Comparison of ENCODE assay signal across 8 cellular contexts in genomic region chr4:70734168-70734954, GRCh38. TPM values are rescaled to one million over a fixed set of nuclear protein-coding genes. Genes with fewer than 3 reads are reported as not detected.
DNase-seq lines count a peak whose midpoint lies in the region; ATAC-seq, FAIRE-seq and TF ChIP-seq lines count a peak whose summit lies in the region.

No MANE protein-coding gene starts in this region.

- in situ Hi-C loops in GM13976 (cut with MboI; ENCODE audit: low sequenced_read_pairs, unreplicated experiment) = no loop called here

- H4K20me1 ChIP-seq in astrocyte (ENCODE audit: insufficient read depth, low read length) = peaks cover 57% of the 10 kb centered on the region

- H3K79me2 ChIP-seq in astrocyte (ENCODE audit: insufficient read depth, low read length) = peaks cover 84% of the 10 kb centered on the region

- CTCF ChIA-PET in A673 (lab: Charles Lee) = no interaction called here

- H3K4me1 Mint-ChIP-seq in astrocyte (ENCODE audit: low read depth, unreplicated experiment) = peaks cover 11% of the 10 kb centered on the region
- peaks cover 38% of the 10 kb centered on the region for H3K4me1 Mint-ChIP-seq in stimulated activated effector memory CD8-positive, alpha-beta T cell treated with anti-CD3 and anti-CD28 coated beads, Interleukin-12 subunit alpha, Interleukin-12 subunit beta, amount 100 ng/mL, for 72 hours

- H3K36me3 ChIP-seq in A673 (ENCODE audit: insufficient read depth, low read length, poor library complexity, severe bottlenecking) (no peaks in the 10 kb centered on the region), astrocyte (ENCODE audit: insufficient read depth, low read length) (no peaks in the 10 kb centered on the region)

- peak overlapping the region; percentile 76 for H3K27ac ChIP-seq in A673 (ENCODE audit: low read depth, low read length, poor library complexity, severe bottlenecking)
- H3K27ac ChIP-seq in astrocyte (ENCODE audit: low read depth, low read length) = peak overlapping the region; percentile 62

- no peak overlapping the region for H2AFZ ChIP-seq in astrocyte (ENCODE audit: low read depth, low read length)

- H3K27ac Mint-ChIP-seq in astrocyte (ENCODE audit: unreplicated experiment) = peak overlapping the region; percentile 14
- H3K27ac Mint-ChIP-seq in stimulated activated effector memory CD8-positive, alpha-beta T cell treated with anti-CD3 and anti-CD28 coated beads, Interleukin-12 subunit alpha, Interleukin-12 subunit beta, amount 100 ng/mL, for 72 hours = peak overlapping the region; percentile 53

- no peaks in the 10 kb centered on the region for H3K9me3 Mint-ChIP-seq in astrocyte (ENCODE audit: unreplicated experiment)
- no peaks in the 10 kb centered on the region for H3K9me3 Mint-ChIP-seq in stimulated activated effector memory CD8-positive, alpha-beta T cell treated with anti-CD3 and anti-CD28 coated beads, Interleukin-12 subunit alpha, Interleukin-12 subunit beta, amount 100 ng/mL, for 72 hours

- no peak for TF ChIP-seq CTCF in A673 (conservative IDR thresholded peaks at IDR 0.05; ENCODE audit: low read depth, low read length)
- TF ChIP-seq CTCF in GM13976 (IDR thresholded peaks at IDR 0.05; ENCODE audit: borderline replicate concordance, control extremely low read depth, extremely low read depth, insufficient read depth, missing control alignments) = no peak
- no peak for TF ChIP-seq CTCF in astrocyte (IDR thresholded peaks at IDR 0.05; ENCODE audit: insufficient read depth, low read depth, low read length)

- no peaks in the 10 kb centered on the region for H3K27me3 Mint-ChIP-seq in astrocyte (ENCODE audit: low read depth, unreplicated experiment)

- intact Hi-C loops in A673 (cut with micrococcal nuclease; ENCODE audit: unreplicated experiment) = no loop called here

- peak overlapping the region; percentile 79 for H3K9ac ChIP-seq in astrocyte (ENCODE audit: low read length)

- POLR2A ChIA-PET in A673 (lab: Charles Lee; ENCODE audit: low non-redundant PET) = interaction anchor here (0.6 kb wide), 1 partner anchor 13 kb away, joined by 4 read pairs; no protein-coding TSS in a partner anchor

- no TSS peak for BruUV-seq in A673 (replicated peaks; lab: Mats Ljungman, UMichigan)

- H3K4me1 ChIP-seq in A673 (ENCODE audit: insufficient read depth, low read length, poor library complexity, severe bottlenecking) = no peaks in the 10 kb centered on the region
- peaks cover 11% of the 10 kb centered on the region for H3K4me1 ChIP-seq in astrocyte (ENCODE audit: insufficient read depth, low read length)

- H3K9me3 ChIP-seq in A673 (ENCODE audit: low read depth, low read length, poor library complexity, severe bottlenecking) (no peaks in the 10 kb centered on the region), astrocyte (ENCODE audit: insufficient read depth, low read depth, low read length) (no peaks in the 10 kb centered on the region)

- FAIRE-seq in astrocyte (lab: Jason Lieb, UNC) = peak; percentile 29

- no peaks in the 10 kb centered on the region for H3K27me3 ChIP-seq in A673 (replicated peaks; ENCODE audit: insufficient read depth, low read depth, low read length, poor library complexity)
- no peaks in the 10 kb centered on the region for H3K27me3 ChIP-seq in astrocyte (ENCODE audit: insufficient read depth, low read length)

- H3K4me3 ChIP-seq in A673 (ENCODE audit: low read depth, low read length, poor library complexity, severe bottlenecking) (peak overlapping the region; percentile 39), astrocyte (ENCODE audit: insufficient read depth, low read depth, low read length) (peak overlapping the region; percentile 50)

- H3K4me2 ChIP-seq in astrocyte (ENCODE audit: low read length) = peak overlapping the region; percentile 93

- peaks cover 2% of the 10 kb centered on the region for H3K36me3 Mint-ChIP-seq in astrocyte (ENCODE audit: low read depth, unreplicated experiment)
- no peaks in the 10 kb centered on the region for H3K36me3 Mint-ChIP-seq in stimulated activated effector memory CD8-positive, alpha-beta T cell treated with anti-CD3 and anti-CD28 coated beads, Interleukin-12 subunit alpha, Interleukin-12 subunit beta, amount 100 ng/mL, for 72 hours

- peak; percentile 89 for ATAC-seq in HG02763 (IDR thresholded peaks at IDR 0.05; ENCODE audit: unreplicated experiment)
- ATAC-seq in stimulated activated effector memory CD8-positive, alpha-beta T cell treated with anti-CD3 and anti-CD28 coated beads, Interleukin-12 subunit alpha, Interleukin-12 subunit beta, amount 100 ng/mL, for 72 hours = peak; percentile 92

- peak overlapping the region; percentile 21 for H3K4me3 Mint-ChIP-seq in astrocyte (ENCODE audit: unreplicated experiment)
- H3K4me3 Mint-ChIP-seq in stimulated activated effector memory CD8-positive, alpha-beta T cell treated with anti-CD3 and anti-CD28 coated beads, Interleukin-12 subunit alpha, Interleukin-12 subunit beta, amount 100 ng/mL, for 72 hours = peak overlapping the region; percentile 60

- DNase-seq in A673 (ENCODE audit: low spot score) (peak; percentile 27), GM13976 (ENCODE audit: low spot score) (peak; percentile 65), NCI-H226 (peak; percentile 9), astrocyte (ENCODE audit: low read depth) (peak; percentile 47), iPS-NIHi11 (ENCODE audit: low spot score) (peak; percentile 21), NCI-H82 (lab: John Stamatoyannopoulos, UW) (no peak)
- DNase-seq in stimulated activated effector memory CD8-positive, alpha-beta T cell treated with anti-CD3 and anti-CD28 coated beads, Interleukin-12 subunit alpha, Interleukin-12 subunit beta, amount 100 ng/mL, for 72 hours (ENCODE audit: low spot score in 2 of 2) = peak in 1 of 2 donors; percentile 57

RNA-seq across cellular contexts. Expression of gene RUFY3, which starts 12.6 kb away (rescaled TPM):
- total RNA-seq in A673 (2021) (25.1 and 27.5 TPM in 2 replicates), astrocyte (51.9 and 57.5 TPM in 2 replicates)

RNA-seq across cellular contexts. Expression of gene UTP3, which starts 46.0 kb away (rescaled TPM):
- total RNA-seq in A673 (2021) (16.2 and 17.1 TPM in 2 replicates), astrocyte (34.9 and 37.0 TPM in 2 replicates)
